ENCODE assay signal across 22 cellular contexts in the genomic region with DNA sequence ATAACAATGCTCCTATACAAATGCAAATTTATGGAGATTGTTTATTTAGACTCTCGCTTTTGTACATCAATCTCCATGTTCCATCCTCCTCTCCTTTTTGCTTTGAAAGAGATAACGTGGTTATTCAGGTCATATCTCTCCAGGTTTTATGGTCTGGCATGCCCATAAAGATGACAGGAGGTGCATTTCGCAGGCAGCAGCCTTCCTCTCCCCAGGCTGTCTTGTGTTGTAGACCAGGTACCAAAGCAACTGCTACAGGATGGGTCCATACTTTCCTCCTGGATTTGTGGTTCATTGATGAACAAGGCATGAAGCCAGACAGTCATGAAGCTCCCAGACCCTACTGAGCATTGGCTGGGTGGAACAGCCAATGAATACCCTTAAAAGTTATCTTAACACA.
A peak's percentile ranks its signal among the peaks of the same experiment; 100 is the strongest.
DNase-seq lines count a peak whose midpoint lies in the region; FAIRE-seq and TF ChIP-seq lines count a peak whose summit lies in the region.
"Had no signal": no experiment of that assay in that cellular context is flagged by ENCODE, and none has a peak within 500 bp of the region (broad histone marks: within the 10 kb centered on the region; RNA-seq: fewer than 3 reads in every experiment).

No MANE protein-coding gene starts in this region.

- DNase-seq in G401 (ENCODE audit: low spot score) (peak; percentile 90), cerebellar cortex (ENCODE audit: low spot score) (peak; percentile 87), H1 (ENCODE audit: low read depth in 1 of 2, low spot score in 2 of 2) (no peak), H54 (ENCODE audit: insufficient read length, low spot score) (no peak), putamen (ENCODE audit: low spot score) (no peak), LoVo (ENCODE audit: low spot score) (no peak), endothelial cell (ENCODE audit: low spot score) (no peak)
- DNase-seq: 8988T; ACHN; AML-193; BE2C; Calu3; CD4-positive, alpha-beta memory T cell; COR-L47; DMS53; DND-41; GDM1; GM23248; H7 had no signal

- POLR2A ChIA-PET in H1 (lab: Charles Lee; ENCODE audit: partially characterized antibody): no interaction called here

- peak overlapping the region; percentile 16 to 28; a peak in 1 of 4 replicates for H3K4me2 ChIP-seq in H1 (ENCODE audit: insufficient read depth in 1 of 2, low read depth in 2 of 2, low read length in 2 of 2)
- H3K4me2 ChIP-seq: A549 had no signal

- H3K79me2 ChIP-seq in H1 (ENCODE audit: control insufficient read depth in 1 of 2, insufficient read depth in 2 of 2, low read length in 2 of 2): no peaks in the 10 kb centered on the region

- H3K4me1 ChIP-seq in H1 (replicated peaks in 1 of 4; ENCODE audit: control insufficient read depth in 3 of 4, insufficient read depth in 4 of 4, low read length in 3 of 4): peaks cover 0 to 6% (median 4%) of the 10 kb centered on the region in 4 experiments; a peak in 4 of 7 replicates
- H3K4me1 ChIP-seq: A549 had no signal

- WGBS in H1 (ENCODE audit: extremely low coverage in 1 of 2, insufficient coverage in 1 of 2, insufficient read length in 1 of 2, insufficient replicate concordance in 2 of 2, low coverage in 1 of 2, low lambda C conversion rate in 2 of 2, missing lambda C conversion rate in 1 of 2), 2 experiments: 57% methylated on average over 3 of the region's 3 CpGs; no CpG with 5 or more reads in 1 of the 2 experiments

- no peak overlapping the region for H2BK12ac ChIP-seq in H1 (ENCODE audit: low read depth, low read length)

- no peak overlapping the region for H2AK5ac ChIP-seq in H1 (ENCODE audit: low read depth, low read length)

- no peak overlapping the region for H2BK15ac ChIP-seq in H1 (ENCODE audit: low read length)

- no peak overlapping the region for H4K8ac ChIP-seq in H1 (ENCODE audit: extremely low read depth, insufficient read depth, low read length)

- no peak overlapping the region for H3K18ac ChIP-seq in H1 (ENCODE audit: extremely low read depth, low read length)

- H3K4me3 Mint-ChIP-seq in endothelial cell (ENCODE audit: unreplicated experiment): no peak overlapping the region
- H3K4me3 Mint-ChIP-seq: CD4-positive, alpha-beta memory T cell had no signal

- H3K36me3 Mint-ChIP-seq in endothelial cell (ENCODE audit: low read depth, unreplicated experiment): no peaks in the 10 kb centered on the region
- H3K36me3 Mint-ChIP-seq: CD4-positive, alpha-beta memory T cell had no signal

- H2BK5ac ChIP-seq in H1 (ENCODE audit: low read depth, low read length): no peak overlapping the region

- H3K27ac ChIP-seq in H1 (ENCODE audit: low read depth, low read length): no peak overlapping the region
- H3K27ac ChIP-seq: A549, GM23248 had no signal

- no peak overlapping the region for H3K27ac Mint-ChIP-seq in endothelial cell (ENCODE audit: unreplicated experiment)
- H3K27ac Mint-ChIP-seq: CD4-positive, alpha-beta memory T cell had no signal

- no peak for TF ChIP-seq EP300 in H1 (IDR thresholded peaks at IDR 0.05; ENCODE audit: borderline replicate concordance in 1 of 2, low read depth in 2 of 2, low read length in 2 of 2)

- no peak for TF ChIP-seq RAD21 in H1 (IDR thresholded peaks at IDR 0.05 in 1 of 2, conservative IDR thresholded peaks at IDR 0.05 in 1 of 2; ENCODE audit: low read depth in 2 of 2, low read length in 2 of 2)

- H4K20me1 ChIP-seq in H1 (replicated peaks in 1 of 2; ENCODE audit: control insufficient read depth in 1 of 2, insufficient read depth in 2 of 2, low read length in 2 of 2): no peaks in the 10 kb centered on the region

- no peak overlapping the region for H4K91ac ChIP-seq in H1 (replicated peaks; ENCODE audit: insufficient read length, low read length)

- no peak for TF ChIP-seq CTCF in H1 (IDR thresholded peaks at IDR 0.05; ENCODE audit: control extremely low read depth in 1 of 3, insufficient read depth in 1 of 3, low read depth in 1 of 3, low read length in 3 of 3)
- no peak for TF ChIP-seq CTCF in endothelial cell (IDR thresholded peaks at IDR 0.05; ENCODE audit: unreplicated experiment)

- no peaks in the 10 kb centered on the region for H3K9me3 Mint-ChIP-seq in endothelial cell (ENCODE audit: unreplicated experiment)

- H3K27me3 Mint-ChIP-seq in endothelial cell (ENCODE audit: unreplicated experiment): no peaks in the 10 kb centered on the region

- H2AFZ ChIP-seq in H1 (ENCODE audit: low read length): no peak overlapping the region
- H2AFZ ChIP-seq: GM23248 had no signal

- H3K4ac ChIP-seq in H1 (replicated peaks; ENCODE audit: insufficient read length, low read depth, low read length): no peak overlapping the region

- no peak overlapping the region for H3K14ac ChIP-seq in H1 (ENCODE audit: insufficient read length)

- no peaks in the 10 kb centered on the region for H3K9me3 ChIP-seq in H1 (ENCODE audit: insufficient read depth in 2 of 2, low read depth in 1 of 2, low read length in 1 of 2)
- H3K9me3 ChIP-seq: A549, BE2C had no signal

- no peak for TF ChIP-seq POLR2A in H1 (IDR thresholded peaks at IDR 0.05; ENCODE audit: control extremely low read depth in 1 of 2, low read depth in 2 of 2, low read length in 2 of 2)
- no peak for TF ChIP-seq POLR2A in H54 (IDR thresholded peaks at IDR 0.05; ENCODE audit: low read depth, low read length)

- no peak overlapping the region for H2BK120ac ChIP-seq in H1 (replicated peaks; ENCODE audit: low read depth, low read length)

- H3K23me2 ChIP-seq in H1 (ENCODE audit: low read depth, low read length): no peaks in the 10 kb centered on the region; the same call in 1 of the 2 replicates

- H3K9ac ChIP-seq in H1 (replicated peaks in 1 of 4; ENCODE audit: extremely low read depth in 1 of 4, low read depth in 3 of 4, low read length in 3 of 4): no peak overlapping the region
- H3K9ac ChIP-seq: GM23248 had no signal

- CTCF ChIA-PET in H1 (lab: Charles Lee; ENCODE audit: partially characterized antibody): interaction anchor here (0.5 kb wide), 1 partner anchor 59 kb away, joined by 4 read pairs; no protein-coding TSS in a partner anchor

- no peaks in the 10 kb centered on the region for H3K27me3 ChIP-seq in H1 (replicated peaks in 1 of 4; ENCODE audit: control insufficient read depth in 3 of 4, extremely low read depth in 1 of 4, insufficient read depth in 3 of 4, low read length in 3 of 4)
- H3K27me3 ChIP-seq: BE2C had no signal

- H3K56ac ChIP-seq in H1 (replicated peaks; ENCODE audit: insufficient read length, low read depth, low read length): no peak overlapping the region

- no peaks in the 10 kb centered on the region for H3K79me1 ChIP-seq in H1 (ENCODE audit: low read depth, low read length)

- H3K4me3 ChIP-seq in H1 (ENCODE audit: extremely low read depth in 1 of 4, insufficient read depth in 2 of 4, low read depth in 3 of 4, low read length in 4 of 4): no peak overlapping the region
- H3K4me3 ChIP-seq: A549, GM12878, GM23248 had no signal

- H4K5ac ChIP-seq in H1 (ENCODE audit: insufficient read length, low read depth, low read length): no peak overlapping the region

- peaks cover 6% of the 10 kb centered on the region for H3K4me1 Mint-ChIP-seq in endothelial cell (ENCODE audit: unreplicated experiment)
- H3K4me1 Mint-ChIP-seq: CD4-positive, alpha-beta memory T cell had no signal

- in situ Hi-C loops in G401 (cut with HindIII; ENCODE audit: low sequenced_read_pairs): no loop called here

- no peak overlapping the region for H3K23ac ChIP-seq in H1 (ENCODE audit: insufficient read length)

- no peak for FAIRE-seq in H1 (lab: Jason Lieb, UNC)
- no peak for FAIRE-seq in H54 (lab: Jason Lieb, UNC)
- FAIRE-seq: A549, GM12878, GM19239 had no signal

- H2BK20ac ChIP-seq in H1 (ENCODE audit: low read length): no peak overlapping the region

- H3K36me3 ChIP-seq in H1 (ENCODE audit: control insufficient read depth in 2 of 4, insufficient read depth in 4 of 4, low read length in 3 of 4): no peaks in the 10 kb centered on the region
- H3K36me3 ChIP-seq: BE2C had no signal

TF ChIP-seq in H1, 55 proteins besides CTCF, POLR2A, EP300 and RAD21:
- TF ChIP-seq KDM4A (IDR thresholded peaks at IDR 0.05; ENCODE audit: low read depth, low read length, severe bottlenecking): no peak
- no peak for TF ChIP-seq CBX8 (IDR thresholded peaks at IDR 0.05; ENCODE audit: borderline replicate concordance, low read depth, low read length)
- TF ChIP-seq ZNF274 (IDR thresholded peaks at IDR 0.05; ENCODE audit: borderline replicate concordance, extremely low read depth, low read length): no peak
- TF ChIP-seq CHD2 (IDR thresholded peaks at IDR 0.05; ENCODE audit: low read length): no peak
- no peak for TF ChIP-seq CTBP2 (IDR thresholded peaks at IDR 0.05; ENCODE audit: borderline replicate concordance, insufficient read depth, insufficient read length, low read length)
- TF ChIP-seq SP2 (IDR thresholded peaks at IDR 0.05; ENCODE audit: low read length): no peak
- no peak for TF ChIP-seq NANOG (IDR thresholded peaks at IDR 0.05; ENCODE audit: insufficient read depth, low read depth, low read length, poor library complexity, severe bottlenecking)
- TF ChIP-seq KDM1A (IDR thresholded peaks at IDR 0.05; ENCODE audit: borderline replicate concordance, low read length): no peak
- no peak for TF ChIP-seq GABPA (IDR thresholded peaks at IDR 0.05; ENCODE audit: borderline replicate concordance, insufficient read depth, low read length)
- TF ChIP-seq RBBP5 (IDR thresholded peaks at IDR 0.05; ENCODE audit: borderline replicate concordance, low read depth, low read length): no peak
- TF ChIP-seq TCF12 (IDR thresholded peaks at IDR 0.05; ENCODE audit: low read depth, low read length): no peak
- TF ChIP-seq, protein P1, sequence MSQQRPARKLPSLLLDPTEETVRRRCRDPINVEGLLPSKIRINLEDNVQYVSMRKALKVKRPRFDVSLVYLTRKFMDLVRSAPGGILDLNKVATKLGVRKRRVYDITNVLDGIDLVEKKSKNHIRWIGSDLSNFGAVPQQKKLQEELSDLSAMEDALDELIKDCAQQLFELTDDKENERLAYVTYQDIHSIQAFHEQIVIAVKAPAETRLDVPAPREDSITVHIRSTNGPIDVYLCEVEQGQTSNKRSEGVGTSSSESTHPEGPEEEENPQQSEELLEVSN (IDR thresholded peaks at IDR 0.05): no peak
- TF ChIP-seq SRF (IDR thresholded peaks at IDR 0.05; ENCODE audit: low read depth, low read length): no peak
- no peak for TF ChIP-seq SIN3A (conservative IDR thresholded peaks at IDR 0.05 in 1 of 2, IDR thresholded peaks at IDR 0.05 in 1 of 2; ENCODE audit: low read depth in 1 of 2, low read length in 2 of 2)
- TF ChIP-seq JUND (IDR thresholded peaks at IDR 0.05; ENCODE audit: low read length): no peak
- TF ChIP-seq CREB1 (IDR thresholded peaks at IDR 0.05): no peak
TF ChIP-seq in H1: peak in this region for 0.

Comparison
In these comparisons a context has a peak if more than half of its experiments do, and no peak if none do; other contexts are left out.
1. DNase-seq: peak in G401 (single experiment) and cerebellar cortex (single experiment); none in H1 (0 of 2), H54 (single experiment), putamen (single experiment), LoVo (single experiment) and endothelial cell (single experiment).